ENCODE assay signal across 23 cellular contexts in genomic region chr5:31335456-31335855, GRCh38.
DNase-seq lines count a peak whose midpoint lies in the region; FAIRE-seq and TF ChIP-seq lines count a peak whose summit lies in the region.
"Had no signal": no experiment of that assay in that cellular context is flagged by ENCODE, and none has a peak within 500 bp of the region (broad histone marks: within the 10 kb centered on the region; RNA-seq: fewer than 3 reads in every experiment).

No MANE protein-coding gene starts in this region.

- peak; percentile 91 for FAIRE-seq in endometrium (lab: Jason Lieb, UNC)
- FAIRE-seq in D721Med (lab: Jason Lieb, UNC), result no peak
- FAIRE-seq: A549, GM12891, GM18507, H54 had no signal

- no peaks in the 10 kb centered on the region for H3K36me3 Mint-ChIP-seq in neural progenitor cell
- H3K36me3 Mint-ChIP-seq: CD4-positive, alpha-beta memory T cell had no signal

- no peaks in the 10 kb centered on the region for H3K27me3 Mint-ChIP-seq in neural progenitor cell (ENCODE audit: insufficient read depth, low read depth)
- H3K27me3 Mint-ChIP-seq: CD4-positive, alpha-beta memory T cell had no signal

- DNase-seq in neural progenitor cell (ENCODE audit: low spot score) (no peak), HT-29 (ENCODE audit: low spot score) (no peak), D721Med (ENCODE audit: insufficient read length, low spot score) (no peak), DMS 273 (lab: John Stamatoyannopoulos, UW; ENCODE audit: unreplicated experiment) (no peak)
- DNase-seq: 8988T; ACHN; AML-193; BE2C; CD4-positive, alpha-beta memory T cell; COR-L47; DMS53; DMS79 treated with DMSO at 0.1 percent for 48 hours; GF-D8; GOT3 had no signal

- H3K27me3 ChIP-seq in Loucy (ENCODE audit: insufficient read depth, low read length, poor library complexity, severe bottlenecking), result no peaks in the 10 kb centered on the region
- H3K27me3 ChIP-seq in neural progenitor cell, result no peaks in the 10 kb centered on the region
- H3K27me3 ChIP-seq: BE2C; BLaER1 treated with 17β-estradiol and CSF1 and Interleukin-3, amounts not matched to agents 10 nM and 100 nM had no signal

- H3K27ac ChIP-seq in HEK293 (ENCODE audit: extremely low read depth, low read depth, low read length) (no peak overlapping the region), neural progenitor cell (no peak overlapping the region)
- H3K27ac ChIP-seq: A549; BLaER1 treated with 17β-estradiol and CSF1 and Interleukin-3, amounts not matched to agents 10 nM and 100 nM had no signal

- H3K36me3 ChIP-seq in HEK293 (ENCODE audit: control insufficient read depth in 2 of 2, insufficient read depth in 1 of 2, low read length in 2 of 2), result no peaks in the 10 kb centered on the region
- no peaks in the 10 kb centered on the region for H3K36me3 ChIP-seq in Loucy (ENCODE audit: insufficient read depth, low read length)
- H3K36me3 ChIP-seq in neural progenitor cell, result no peaks in the 10 kb centered on the region
- H3K36me3 ChIP-seq: BE2C; BLaER1 treated with 17β-estradiol and CSF1 and Interleukin-3, amounts not matched to agents 10 nM and 100 nM; HAP-1 had no signal

- H3K4me3 Mint-ChIP-seq in neural progenitor cell, result no peak overlapping the region
- H3K4me3 Mint-ChIP-seq: CD4-positive, alpha-beta memory T cell had no signal

- H3K9me3 Mint-ChIP-seq in neural progenitor cell, result no peaks in the 10 kb centered on the region
- H3K9me3 Mint-ChIP-seq: CD4-positive, alpha-beta memory T cell had no signal

- no peaks in the 10 kb centered on the region for H3K9me2 ChIP-seq in Loucy (replicated peaks; ENCODE audit: low read depth, low read length)

- no peak overlapping the region for H3K9ac ChIP-seq in Loucy (ENCODE audit: low read depth, low read length, poor library complexity, severe bottlenecking)
- H3K9ac ChIP-seq in neural progenitor cell, result no peak overlapping the region
- H3K9ac ChIP-seq: BLaER1 treated with 17β-estradiol and CSF1 and Interleukin-3, amounts not matched to agents 10 nM and 100 nM had no signal

- H3F3A ChIP-seq in Loucy (ENCODE audit: low read depth) (no peaks in the 10 kb centered on the region), neural progenitor cell (ENCODE audit: low read depth) (peaks cover 12% of the 10 kb centered on the region)

- H4K20me1 ChIP-seq in Loucy (ENCODE audit: insufficient read depth, low read length, poor library complexity, severe bottlenecking) (no peaks in the 10 kb centered on the region), neural progenitor cell (ENCODE audit: low read depth) (no peaks in the 10 kb centered on the region)
- H4K20me1 ChIP-seq: BLaER1 treated with 17β-estradiol and CSF1 and Interleukin-3, amounts not matched to agents 10 nM and 100 nM had no signal

- H3K27ac Mint-ChIP-seq in neural progenitor cell, result no peak overlapping the region
- H3K27ac Mint-ChIP-seq: CD4-positive, alpha-beta memory T cell had no signal

- CTCF ChIA-PET in HEK293 (lab: Yijun Ruan, JAX), result no interaction called here

- H3K9me3 ChIP-seq in HEK293 (ENCODE audit: control insufficient read depth, insufficient read depth, low read depth, low read length) (no peaks in the 10 kb centered on the region), Loucy (ENCODE audit: insufficient read depth, low read depth, low read length) (no peaks in the 10 kb centered on the region), neural progenitor cell (ENCODE audit: low read depth) (no peaks in the 10 kb centered on the region)
- H3K9me3 ChIP-seq: A549; BE2C; BLaER1 treated with 17β-estradiol and CSF1 and Interleukin-3, amounts not matched to agents 10 nM and 100 nM; HAP-1 had no signal

- H3K4me3 ChIP-seq in HEK293 (ENCODE audit: low read depth, low read length) (no peak overlapping the region), Loucy (ENCODE audit: low read length, poor library complexity, severe bottlenecking) (no peak overlapping the region), neural progenitor cell (no peak overlapping the region)
- H3K4me3 ChIP-seq: A549; BLaER1 treated with 17β-estradiol and CSF1 and Interleukin-3, amounts not matched to agents 10 nM and 100 nM; HAP-1 had no signal

- H3K79me2 ChIP-seq in Loucy (ENCODE audit: insufficient read depth, low read length) (no peaks in the 10 kb centered on the region), neural progenitor cell (ENCODE audit: low read depth) (no peaks in the 10 kb centered on the region)

- H3K4me2 ChIP-seq in Loucy (ENCODE audit: low read depth, low read length, poor library complexity, severe bottlenecking) (peak overlapping the region; percentile 18), neural progenitor cell (peak overlapping the region; percentile 5)
- H3K4me2 ChIP-seq: A549; BLaER1 treated with 17β-estradiol and CSF1 and Interleukin-3, amounts not matched to agents 10 nM and 100 nM had no signal

- no peak for TF ChIP-seq CTCF in HEK293 (tag by site-specific recombination; IDR thresholded peaks at IDR 0.05)
- TF ChIP-seq CTCF in Loucy (conservative IDR thresholded peaks at IDR 0.05; ENCODE audit: low read length), result no peak
- TF ChIP-seq CTCF in neural progenitor cell (IDR thresholded peaks at IDR 0.05), result no peak
- TF ChIP-seq CTCF in D721Med (IDR thresholded peaks at IDR 0.05; ENCODE audit: insufficient read depth, missing control alignments), result no peak

- POLR2A ChIA-PET in HEK293 (lab: Yijun Ruan, JAX), result no interaction called here

- H2AFZ ChIP-seq in Loucy (ENCODE audit: low read length) (no peak overlapping the region), neural progenitor cell (replicated peaks) (no peak overlapping the region)

- H3K4me1 Mint-ChIP-seq in neural progenitor cell, result peaks cover 6% of the 10 kb centered on the region
- H3K4me1 Mint-ChIP-seq: CD4-positive, alpha-beta memory T cell had no signal

- H3K4me1 ChIP-seq in HEK293 (ENCODE audit: control insufficient read depth, insufficient read depth, low read length), result peaks cover 9% of the 10 kb centered on the region
- H3K4me1 ChIP-seq in Loucy (ENCODE audit: insufficient read depth, low read length, poor library complexity, severe bottlenecking), result peaks cover 20% of the 10 kb centered on the region
- H3K4me1 ChIP-seq in neural progenitor cell, result peaks cover 31% of the 10 kb centered on the region
- H3K4me1 ChIP-seq: A549; BLaER1 treated with 17β-estradiol and CSF1 and Interleukin-3, amounts not matched to agents 10 nM and 100 nM had no signal

TF ChIP-seq in HEK293, 187 proteins besides CTCF, POLR2A, EP300 and RAD21 (continues in another document):
- peak; percentile 93 for TF ChIP-seq BCL6B (tag by site-specific recombination; IDR thresholded peaks at IDR 0.05)
- TF ChIP-seq ZNF423 (tag by site-specific recombination; IDR thresholded peaks at IDR 0.05), result 0 out of 2 replicates have a peak, but pooled peaks have one; percentile 53
- TF ChIP-seq ZNF157 (tag by site-specific recombination; IDR thresholded peaks at IDR 0.05), result no peak
- TF ChIP-seq ZNF488 (tag by site-specific recombination; IDR thresholded peaks at IDR 0.05), result peak; percentile 68; the same call in 1 of the 2 replicates
- TF ChIP-seq HIC1 (tag by site-specific recombination; IDR thresholded peaks at IDR 0.05), result peak; percentile 73
- TF ChIP-seq PRDM6 (tag by site-specific recombination; IDR thresholded peaks at IDR 0.05), result peak; percentile 84; the same call in 1 of the 2 replicates
- TF ChIP-seq YY1 (tag by site-specific recombination; IDR thresholded peaks at IDR 0.05), result no peak
